In the genomic region with DNA sequence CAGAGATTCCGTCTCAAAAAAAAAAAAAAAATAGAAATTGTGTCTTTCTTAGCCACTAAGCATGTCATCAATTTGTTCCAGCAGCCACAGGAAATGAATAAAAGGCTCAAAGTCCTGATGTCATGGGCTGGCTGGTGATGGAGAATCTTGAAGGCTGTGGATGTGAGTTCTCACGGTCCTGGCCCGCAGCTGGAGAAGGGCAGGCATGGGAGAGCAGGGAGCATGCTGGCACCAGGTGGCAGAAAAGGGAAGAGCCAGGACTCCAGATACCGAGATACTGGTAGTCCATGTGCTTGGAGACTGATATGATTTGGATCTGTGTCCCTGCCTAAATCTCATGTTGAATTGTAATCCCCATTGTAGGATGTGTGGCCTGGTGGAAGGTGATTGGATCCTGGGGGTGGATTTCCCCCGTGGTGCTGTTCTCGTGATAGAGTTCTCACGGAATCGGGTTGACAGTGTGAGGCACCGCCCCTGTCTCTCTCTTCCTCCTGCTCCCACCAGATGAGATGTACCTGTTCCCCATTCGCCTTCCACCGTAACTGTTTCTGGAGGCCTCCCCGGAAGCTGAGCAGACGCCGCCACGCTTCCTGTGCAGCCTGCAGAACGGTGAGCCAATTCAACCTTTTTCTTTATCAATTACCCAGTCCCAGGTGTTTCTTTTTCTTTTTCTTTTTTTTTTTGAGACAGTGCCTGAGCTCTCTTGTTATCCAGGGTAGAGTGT, we compare ENCODE assay signal across 12 cellular contexts. TPM values are rescaled to one million over a fixed set of nuclear protein-coding genes. Genes with fewer than 3 reads are reported as not detected.
DNase-seq lines count a peak whose midpoint lies in the region; ATAC-seq, FAIRE-seq and TF ChIP-seq lines count a peak whose summit lies in the region.
"Had no signal": no experiment of that assay in that cellular context is flagged by ENCODE, and none has a peak within 500 bp of the region (broad histone marks: within the 10 kb centered on the region; RNA-seq: fewer than 3 reads in every experiment).

No MANE protein-coding gene starts in this region.

- no peak for TF ChIP-seq EP300 in SK-N-SH (IDR thresholded peaks at IDR 0.05; ENCODE audit: borderline replicate concordance in 1 of 2, low read depth in 1 of 2, low read length in 1 of 2)

- no peak for FAIRE-seq in small intestine (lab: Jason Lieb, UNC)

- POLR2A ChIA-PET in SK-N-SH (lab: Yijun Ruan, JAX) = no interaction called here

- DNase-seq in activated CD8-positive, alpha-beta memory T cell treated with anti-CD3 and anti-CD28 coated beads, Interleukin-2, amount 10 ng/mL, durations not matched to agents 7 days and 5 days = no peak
- DNase-seq in activated CD8-positive, alpha-beta memory T cell treated with anti-CD3 and anti-CD28 coated beads, Interleukin-2, amount 50 U/mL, for 48 hours = no peak
- no peak for DNase-seq in SK-N-SH
- DNase-seq in astrocyte of the spinal cord (ENCODE audit: low read depth, low spot score) = peak; percentile 19
- no peak for DNase-seq in neural progenitor cell (ENCODE audit: low spot score)
- DNase-seq in amygdala (lab: John Stamatoyannopoulos, UW) = no peak
- DNase-seq in small intestine = no peak
- DNase-seq: left ventricle myocardium inferior, NCI-H2029, retina had no signal

- no peak overlapping the region for H3K4me2 ChIP-seq in SK-N-SH
- no peak overlapping the region for H3K4me2 ChIP-seq in neural progenitor cell

- H3K27ac ChIP-seq in SK-N-SH (ENCODE audit: low read depth in 2 of 2, low read length in 1 of 2) = no peak overlapping the region
- no peak overlapping the region for H3K27ac ChIP-seq in neural progenitor cell
- H3K27ac ChIP-seq in small intestine (ENCODE audit: low read depth in 1 of 2, low read length in 1 of 2) = no peak overlapping the region
- H3K27ac ChIP-seq: left ventricle myocardium inferior, SJSA1 had no signal

- H3K36me3 ChIP-seq in SK-N-SH (replicated peaks in 1 of 2; ENCODE audit: control insufficient read depth in 1 of 2, insufficient read depth in 2 of 2, low read length in 1 of 2) = no peaks in the 10 kb centered on the region
- H3K36me3 ChIP-seq in neural progenitor cell = no peaks in the 10 kb centered on the region
- no peaks in the 10 kb centered on the region for H3K36me3 ChIP-seq in small intestine (ENCODE audit: control insufficient read depth in 2 of 2, insufficient read depth in 2 of 2, low read length in 2 of 2)
- H3K36me3 ChIP-seq: left ventricle myocardium inferior, SJSA1 had no signal

- no peaks in the 10 kb centered on the region for H3K27me3 ChIP-seq in SK-N-SH (ENCODE audit: insufficient read depth)
- H3K27me3 ChIP-seq in neural progenitor cell = no peaks in the 10 kb centered on the region
- H3K27me3 ChIP-seq in small intestine (ENCODE audit: control insufficient read depth in 2 of 2, insufficient read depth in 2 of 2, low read length in 2 of 2) = no peaks in the 10 kb centered on the region
- H3K27me3 ChIP-seq: SJSA1 had no signal

- H3K4me3 ChIP-seq in SK-N-SH (ENCODE audit: low read depth in 2 of 2, low read length in 1 of 2) = no peak overlapping the region
- H3K4me3 ChIP-seq in astrocyte of the spinal cord (ENCODE audit: low read depth, low read length) = no peak overlapping the region
- H3K4me3 ChIP-seq in neural progenitor cell = no peak overlapping the region
- no peak overlapping the region for H3K4me3 ChIP-seq in small intestine (ENCODE audit: low read depth in 1 of 2, low read length in 2 of 2)
- H3K4me3 ChIP-seq: left ventricle myocardium inferior, SJSA1 had no signal

- no peaks in the 10 kb centered on the region for H3K27me3 Mint-ChIP-seq in activated CD8-positive, alpha-beta memory T cell treated with anti-CD3 and anti-CD28 coated beads, Interleukin-2, amount 10 ng/mL, durations not matched to agents 7 days and 5 days
- peaks cover 6% of the 10 kb centered on the region for H3K27me3 Mint-ChIP-seq in neural progenitor cell (ENCODE audit: insufficient read depth, low read depth)

- H3K9me3 ChIP-seq in SK-N-SH (no peaks in the 10 kb centered on the region), neural progenitor cell (ENCODE audit: low read depth) (no peaks in the 10 kb centered on the region), small intestine (ENCODE audit: control insufficient read depth, low read depth) (no peaks in the 10 kb centered on the region)
- H3K9me3 ChIP-seq: SJSA1 had no signal

- H3K9me3 Mint-ChIP-seq in activated CD8-positive, alpha-beta memory T cell treated with anti-CD3 and anti-CD28 coated beads, Interleukin-2, amount 10 ng/mL, durations not matched to agents 7 days and 5 days (ENCODE audit: low read depth) = no peaks in the 10 kb centered on the region
- peaks cover 7% of the 10 kb centered on the region for H3K9me3 Mint-ChIP-seq in neural progenitor cell

- H3F3A ChIP-seq in SK-N-SH (replicated peaks; ENCODE audit: insufficient read depth) = no peaks in the 10 kb centered on the region
- no peaks in the 10 kb centered on the region for H3F3A ChIP-seq in neural progenitor cell (ENCODE audit: low read depth)

- H3K9ac ChIP-seq in SK-N-SH (no peak overlapping the region), neural progenitor cell (no peak overlapping the region)

- in situ Hi-C loops in astrocyte of the spinal cord (cut with HindIII; ENCODE audit: low sequenced_read_pairs) = no loop called here

- CTCF ChIA-PET in activated CD8-positive, alpha-beta memory T cell treated with anti-CD3 and anti-CD28 coated beads, Interleukin-2, amount 10 ng/mL, durations not matched to agents 7 days and 5 days (lab: Charles Lee) = no interaction called here
- CTCF ChIA-PET in SK-N-SH (lab: Yijun Ruan, JAX) = interaction anchor here (1.3 kb wide), 1 partner anchor 82 kb away, joined by 3 read pairs; no protein-coding TSS in a partner anchor

- H2AFZ ChIP-seq in SK-N-SH (ENCODE audit: low read depth) (no peak overlapping the region), neural progenitor cell (replicated peaks) (no peak overlapping the region)

- H4K20me1 ChIP-seq in SK-N-SH (ENCODE audit: insufficient read depth) (no peaks in the 10 kb centered on the region), neural progenitor cell (ENCODE audit: low read depth) (no peaks in the 10 kb centered on the region)

- TF ChIP-seq CTCF in SK-N-SH (IDR thresholded peaks at IDR 0.05) (peak; percentile 12; the same call in 1 of the 2 replicates), astrocyte of the spinal cord (IDR thresholded peaks at IDR 0.05; ENCODE audit: low read depth, low read length) (no peak), neural progenitor cell (IDR thresholded peaks at IDR 0.05) (no peak)

- no peaks in the 10 kb centered on the region for H3K9me2 ChIP-seq in SK-N-SH

- H3K79me2 ChIP-seq in SK-N-SH (ENCODE audit: insufficient read depth) (no peaks in the 10 kb centered on the region), neural progenitor cell (ENCODE audit: low read depth) (no peaks in the 10 kb centered on the region)

- 81% methylated on average over 16 of the region's 16 CpGs for WGBS in SK-N-SH (ENCODE audit: low lambda C conversion rate)
- 73 to 80% (median 78%) methylated on average over 16 of the region's 16 CpGs for WGBS in small intestine, 3 donors

- peak; percentile 47 for ATAC-seq in activated CD8-positive, alpha-beta memory T cell treated with anti-CD3 and anti-CD28 coated beads, Interleukin-2, amount 10 ng/mL, durations not matched to agents 7 days and 5 days
- no peak for ATAC-seq in HG03196 (IDR thresholded peaks at IDR 0.05; ENCODE audit: unreplicated experiment)

- H3K4me1 Mint-ChIP-seq in activated CD8-positive, alpha-beta memory T cell treated with anti-CD3 and anti-CD28 coated beads, Interleukin-2, amount 10 ng/mL, durations not matched to agents 7 days and 5 days = peaks cover 17% of the 10 kb centered on the region
- H3K4me1 Mint-ChIP-seq in neural progenitor cell = peaks cover 8% of the 10 kb centered on the region

- H3K36me3 Mint-ChIP-seq in activated CD8-positive, alpha-beta memory T cell treated with anti-CD3 and anti-CD28 coated beads, Interleukin-2, amount 10 ng/mL, durations not matched to agents 7 days and 5 days = no peaks in the 10 kb centered on the region
- no peaks in the 10 kb centered on the region for H3K36me3 Mint-ChIP-seq in neural progenitor cell

- H3K27ac Mint-ChIP-seq in activated CD8-positive, alpha-beta memory T cell treated with anti-CD3 and anti-CD28 coated beads, Interleukin-2, amount 10 ng/mL, durations not matched to agents 7 days and 5 days = peak overlapping the region; percentile 75
- H3K27ac Mint-ChIP-seq in neural progenitor cell = peak overlapping the region; percentile 36

- H3K4me3 Mint-ChIP-seq in activated CD8-positive, alpha-beta memory T cell treated with anti-CD3 and anti-CD28 coated beads, Interleukin-2, amount 10 ng/mL, durations not matched to agents 7 days and 5 days = no peak overlapping the region
- no peak overlapping the region for H3K4me3 Mint-ChIP-seq in neural progenitor cell

- H3K4me1 ChIP-seq in SK-N-SH (ENCODE audit: control insufficient read depth in 1 of 2, insufficient read depth in 2 of 2, low read depth in 1 of 2, low read length in 1 of 2) (peaks cover 0 to 9% of the 10 kb centered on the region in 2 experiments; a peak in 1 of 4 replicates), neural progenitor cell (no peaks in the 10 kb centered on the region), small intestine (ENCODE audit: control insufficient read depth in 2 of 2, insufficient read depth in 1 of 2, low read depth in 1 of 2, low read length in 1 of 2) (no peaks in the 10 kb centered on the region)
- H3K4me1 ChIP-seq: left ventricle myocardium inferior, SJSA1 had no signal

- peak; percentile 40 for TF ChIP-seq RAD21 in SK-N-SH (IDR thresholded peaks at IDR 0.05; ENCODE audit: low read length)

RNA-seq across cellular contexts. Expression of gene MRGPRD, which starts 18.1 kb away (rescaled TPM):
- total RNA-seq in activated CD8-positive, alpha-beta memory T cell treated with anti-CD3 and anti-CD28 coated beads, Interleukin-2, amount 10 ng/mL, durations not matched to agents 7 days and 5 days = not detected
- polyA plus RNA-seq in SK-N-SH (2012; rRNA removed) (not detected in 2 replicates), small intestine (under 1 TPM in 1 of 3 donors, not detected in 2; 0.06 TPM)
- polyA plus RNA-seq in SK-N-SH (2012; cell fraction: cytosol; rRNA removed) = not detected in 2 replicates
- polyA plus RNA-seq in SK-N-SH (2012; cell fraction: nucleus; rRNA removed) = not detected in 2 replicates
- total RNA-seq in neural progenitor cell (ENCODE audit: low replicate concordance) = not detected in 2 replicates
- total RNA-seq: left ventricle myocardium inferior, SJSA1 had no signal

RNA-seq across cellular contexts. Expression of gene MRGPRF, which starts 50.4 kb away (rescaled TPM):
- not detected for total RNA-seq in activated CD8-positive, alpha-beta memory T cell treated with anti-CD3 and anti-CD28 coated beads, Interleukin-2, amount 10 ng/mL, durations not matched to agents 7 days and 5 days
- polyA plus RNA-seq in SK-N-SH (2012; rRNA removed) = 0.18 and 0.19 TPM in 2 replicates
- polyA plus RNA-seq in SK-N-SH (2012; cell fraction: cytosol; rRNA removed) = 0.08 and 0.12 TPM in 2 replicates
- polyA plus RNA-seq in SK-N-SH (2012; cell fraction: nucleus; rRNA removed) = 0.21 and 0.39 TPM in 2 replicates
- 0.56 and 3.5 TPM in 2 replicates for total RNA-seq in neural progenitor cell (ENCODE audit: low replicate concordance)
- polyA plus RNA-seq in small intestine = 10 to 100 TPM in 1 of 3 donors, 1 to 10 TPM in 1, under 1 TPM in 1; 0.81 to 16.9 (median 1.1) TPM

RNA-seq across cellular contexts. Expression of gene IGHMBP2, which starts 59.0 kb away (rescaled TPM):
- total RNA-seq in activated CD8-positive, alpha-beta memory T cell treated with anti-CD3 and anti-CD28 coated beads, Interleukin-2, amount 10 ng/mL, durations not matched to agents 7 days and 5 days = 10 to 100 TPM; 27.3 to 27.7 TPM
- polyA plus RNA-seq in SK-N-SH (2012; rRNA removed) = 7.8 and 9.0 TPM in 2 replicates
- 2.7 and 5.2 TPM in 2 replicates for polyA plus RNA-seq in SK-N-SH (2012; cell fraction: cytosol; rRNA removed)
- polyA plus RNA-seq in SK-N-SH (2012; cell fraction: nucleus; rRNA removed) = 29.1 and 32.4 TPM in 2 replicates
- total RNA-seq in neural progenitor cell (ENCODE audit: low replicate concordance) = 13.6 and 16.5 TPM in 2 replicates
- polyA plus RNA-seq in small intestine = 10 to 100 TPM; 10.3 to 40.7 (median 22.7) TPM

RNA-seq across cellular contexts. Expression of gene MRPL21, which starts 59.1 kb away (rescaled TPM):
- total RNA-seq in activated CD8-positive, alpha-beta memory T cell treated with anti-CD3 and anti-CD28 coated beads, Interleukin-2, amount 10 ng/mL, durations not matched to agents 7 days and 5 days = 10 to 100 TPM; 56.6 to 70.2 TPM
- polyA plus RNA-seq in SK-N-SH (2012; rRNA removed) (98.3 and 125 TPM in 2 replicates), small intestine (100 to 1,000 TPM in 2 of 3 donors, 10 to 100 TPM in 1; 97.0 to 135 (median 103) TPM)
- 84.3 and 115 TPM in 2 replicates for polyA plus RNA-seq in SK-N-SH (2012; cell fraction: cytosol; rRNA removed)
- 54.2 and 63.0 TPM in 2 replicates for polyA plus RNA-seq in SK-N-SH (2012; cell fraction: nucleus; rRNA removed)
- total RNA-seq in neural progenitor cell (ENCODE audit: low replicate concordance) = 32.3 and 40.6 TPM in 2 replicates
